1 cellular context compared by ENCODE assay signal in the genomic region with DNA sequence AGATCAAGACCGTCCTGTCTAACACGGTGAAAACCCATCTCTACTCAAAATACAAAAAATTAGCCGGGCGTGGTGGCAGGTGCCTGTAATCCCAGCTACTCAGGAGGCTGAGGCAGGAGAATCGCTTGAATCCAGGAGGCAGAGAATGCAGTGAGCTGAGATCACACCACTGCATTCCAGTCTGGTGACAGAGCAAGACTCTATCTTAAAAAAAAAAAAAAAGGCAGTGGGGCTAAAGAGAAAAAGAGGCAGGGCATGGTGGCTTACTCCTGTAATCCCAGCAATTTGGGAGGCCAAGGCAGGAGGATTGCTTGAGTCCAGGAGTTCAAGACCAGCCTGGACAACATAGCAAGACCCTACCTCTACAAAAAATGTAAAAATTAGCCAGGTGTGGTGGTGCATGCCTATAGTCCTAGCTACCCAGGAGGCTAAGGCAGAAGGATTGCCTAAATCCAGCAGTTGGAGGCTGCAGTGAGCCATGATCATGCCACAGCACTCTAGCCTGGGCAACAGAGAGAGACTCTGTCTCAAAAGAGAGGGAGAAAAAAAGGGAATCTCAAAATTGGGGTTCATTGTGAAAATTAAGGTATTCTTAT.
A peak's percentile ranks its signal among the peaks of the same experiment; 100 is the strongest.
TF ChIP-seq lines count a peak whose summit lies in the region.

No MANE protein-coding gene starts in this region.

TF ChIP-seq in HCT116, 20 proteins besides CTCF, POLR2A, EP300 and RAD21:
- TF ChIP-seq FOSL1 (IDR thresholded peaks at IDR 0.05; ENCODE audit: low read depth), result peak; percentile 18; the same call in 1 of the 2 replicates
